1 cellular context compared by ENCODE assay signal in the genomic region with DNA sequence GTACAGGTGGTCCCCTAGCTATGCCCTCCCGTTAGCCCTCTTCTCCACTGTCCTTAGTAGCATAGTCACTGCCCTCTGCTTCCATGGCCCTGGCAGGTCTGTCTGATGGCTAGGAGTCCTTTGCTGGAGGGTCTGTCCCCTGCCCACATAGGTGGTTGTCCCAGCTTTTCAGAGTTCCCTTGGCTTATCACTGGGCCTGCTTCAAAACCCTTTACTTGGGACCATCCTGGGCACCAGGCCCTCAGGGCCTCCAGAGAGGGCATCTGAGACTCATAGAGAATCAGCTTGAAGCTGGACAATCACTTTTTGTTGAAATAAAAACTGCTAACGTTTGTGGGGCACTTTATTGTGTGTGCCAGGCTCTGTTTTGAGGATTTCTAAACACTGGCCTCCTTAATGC.
TF ChIP-seq lines count a peak whose summit lies in the region.

No MANE protein-coding gene starts in this region.

TF ChIP-seq in H1, 55 proteins besides CTCF, POLR2A, EP300 and RAD21:
- TF ChIP-seq SP4 (IDR thresholded peaks at IDR 0.05; ENCODE audit: low read length): no peak
- TF ChIP-seq CTBP2 (IDR thresholded peaks at IDR 0.05; ENCODE audit: borderline replicate concordance, insufficient read depth, insufficient read length, low read length): no peak
- TF ChIP-seq TEAD4 (IDR thresholded peaks at IDR 0.05; ENCODE audit: low read depth, low read length): no peak
- TF ChIP-seq RXRA (IDR thresholded peaks at IDR 0.05; ENCODE audit: insufficient read depth, low read depth, low read length): no peak
- TF ChIP-seq SUZ12 (IDR thresholded peaks at IDR 0.05; ENCODE audit: low read length): no peak
- no peak for TF ChIP-seq EGR1 (IDR thresholded peaks at IDR 0.05; ENCODE audit: borderline replicate concordance, low read depth, low read length)
- no peak for TF ChIP-seq TBP (IDR thresholded peaks at IDR 0.05; ENCODE audit: low read depth, low read length)
- TF ChIP-seq CHD1 (IDR thresholded peaks at IDR 0.05; ENCODE audit: low read depth, low read length): no peak
- no peak for TF ChIP-seq KDM1A (IDR thresholded peaks at IDR 0.05; ENCODE audit: borderline replicate concordance, low read length)
- TF ChIP-seq POLR2AphosphoS5 (IDR thresholded peaks at IDR 0.05; ENCODE audit: low read depth, low read length): no peak
- no peak for TF ChIP-seq BRCA1 (IDR thresholded peaks at IDR 0.05; ENCODE audit: low read depth, low read length)
- TF ChIP-seq CBX5 (IDR thresholded peaks at IDR 0.05; ENCODE audit: low read depth, low read length): no peak
- no peak for TF ChIP-seq PHF8 (conservative IDR thresholded peaks at IDR 0.05; ENCODE audit: low read depth, low read length)
- TF ChIP-seq, protein P1, sequence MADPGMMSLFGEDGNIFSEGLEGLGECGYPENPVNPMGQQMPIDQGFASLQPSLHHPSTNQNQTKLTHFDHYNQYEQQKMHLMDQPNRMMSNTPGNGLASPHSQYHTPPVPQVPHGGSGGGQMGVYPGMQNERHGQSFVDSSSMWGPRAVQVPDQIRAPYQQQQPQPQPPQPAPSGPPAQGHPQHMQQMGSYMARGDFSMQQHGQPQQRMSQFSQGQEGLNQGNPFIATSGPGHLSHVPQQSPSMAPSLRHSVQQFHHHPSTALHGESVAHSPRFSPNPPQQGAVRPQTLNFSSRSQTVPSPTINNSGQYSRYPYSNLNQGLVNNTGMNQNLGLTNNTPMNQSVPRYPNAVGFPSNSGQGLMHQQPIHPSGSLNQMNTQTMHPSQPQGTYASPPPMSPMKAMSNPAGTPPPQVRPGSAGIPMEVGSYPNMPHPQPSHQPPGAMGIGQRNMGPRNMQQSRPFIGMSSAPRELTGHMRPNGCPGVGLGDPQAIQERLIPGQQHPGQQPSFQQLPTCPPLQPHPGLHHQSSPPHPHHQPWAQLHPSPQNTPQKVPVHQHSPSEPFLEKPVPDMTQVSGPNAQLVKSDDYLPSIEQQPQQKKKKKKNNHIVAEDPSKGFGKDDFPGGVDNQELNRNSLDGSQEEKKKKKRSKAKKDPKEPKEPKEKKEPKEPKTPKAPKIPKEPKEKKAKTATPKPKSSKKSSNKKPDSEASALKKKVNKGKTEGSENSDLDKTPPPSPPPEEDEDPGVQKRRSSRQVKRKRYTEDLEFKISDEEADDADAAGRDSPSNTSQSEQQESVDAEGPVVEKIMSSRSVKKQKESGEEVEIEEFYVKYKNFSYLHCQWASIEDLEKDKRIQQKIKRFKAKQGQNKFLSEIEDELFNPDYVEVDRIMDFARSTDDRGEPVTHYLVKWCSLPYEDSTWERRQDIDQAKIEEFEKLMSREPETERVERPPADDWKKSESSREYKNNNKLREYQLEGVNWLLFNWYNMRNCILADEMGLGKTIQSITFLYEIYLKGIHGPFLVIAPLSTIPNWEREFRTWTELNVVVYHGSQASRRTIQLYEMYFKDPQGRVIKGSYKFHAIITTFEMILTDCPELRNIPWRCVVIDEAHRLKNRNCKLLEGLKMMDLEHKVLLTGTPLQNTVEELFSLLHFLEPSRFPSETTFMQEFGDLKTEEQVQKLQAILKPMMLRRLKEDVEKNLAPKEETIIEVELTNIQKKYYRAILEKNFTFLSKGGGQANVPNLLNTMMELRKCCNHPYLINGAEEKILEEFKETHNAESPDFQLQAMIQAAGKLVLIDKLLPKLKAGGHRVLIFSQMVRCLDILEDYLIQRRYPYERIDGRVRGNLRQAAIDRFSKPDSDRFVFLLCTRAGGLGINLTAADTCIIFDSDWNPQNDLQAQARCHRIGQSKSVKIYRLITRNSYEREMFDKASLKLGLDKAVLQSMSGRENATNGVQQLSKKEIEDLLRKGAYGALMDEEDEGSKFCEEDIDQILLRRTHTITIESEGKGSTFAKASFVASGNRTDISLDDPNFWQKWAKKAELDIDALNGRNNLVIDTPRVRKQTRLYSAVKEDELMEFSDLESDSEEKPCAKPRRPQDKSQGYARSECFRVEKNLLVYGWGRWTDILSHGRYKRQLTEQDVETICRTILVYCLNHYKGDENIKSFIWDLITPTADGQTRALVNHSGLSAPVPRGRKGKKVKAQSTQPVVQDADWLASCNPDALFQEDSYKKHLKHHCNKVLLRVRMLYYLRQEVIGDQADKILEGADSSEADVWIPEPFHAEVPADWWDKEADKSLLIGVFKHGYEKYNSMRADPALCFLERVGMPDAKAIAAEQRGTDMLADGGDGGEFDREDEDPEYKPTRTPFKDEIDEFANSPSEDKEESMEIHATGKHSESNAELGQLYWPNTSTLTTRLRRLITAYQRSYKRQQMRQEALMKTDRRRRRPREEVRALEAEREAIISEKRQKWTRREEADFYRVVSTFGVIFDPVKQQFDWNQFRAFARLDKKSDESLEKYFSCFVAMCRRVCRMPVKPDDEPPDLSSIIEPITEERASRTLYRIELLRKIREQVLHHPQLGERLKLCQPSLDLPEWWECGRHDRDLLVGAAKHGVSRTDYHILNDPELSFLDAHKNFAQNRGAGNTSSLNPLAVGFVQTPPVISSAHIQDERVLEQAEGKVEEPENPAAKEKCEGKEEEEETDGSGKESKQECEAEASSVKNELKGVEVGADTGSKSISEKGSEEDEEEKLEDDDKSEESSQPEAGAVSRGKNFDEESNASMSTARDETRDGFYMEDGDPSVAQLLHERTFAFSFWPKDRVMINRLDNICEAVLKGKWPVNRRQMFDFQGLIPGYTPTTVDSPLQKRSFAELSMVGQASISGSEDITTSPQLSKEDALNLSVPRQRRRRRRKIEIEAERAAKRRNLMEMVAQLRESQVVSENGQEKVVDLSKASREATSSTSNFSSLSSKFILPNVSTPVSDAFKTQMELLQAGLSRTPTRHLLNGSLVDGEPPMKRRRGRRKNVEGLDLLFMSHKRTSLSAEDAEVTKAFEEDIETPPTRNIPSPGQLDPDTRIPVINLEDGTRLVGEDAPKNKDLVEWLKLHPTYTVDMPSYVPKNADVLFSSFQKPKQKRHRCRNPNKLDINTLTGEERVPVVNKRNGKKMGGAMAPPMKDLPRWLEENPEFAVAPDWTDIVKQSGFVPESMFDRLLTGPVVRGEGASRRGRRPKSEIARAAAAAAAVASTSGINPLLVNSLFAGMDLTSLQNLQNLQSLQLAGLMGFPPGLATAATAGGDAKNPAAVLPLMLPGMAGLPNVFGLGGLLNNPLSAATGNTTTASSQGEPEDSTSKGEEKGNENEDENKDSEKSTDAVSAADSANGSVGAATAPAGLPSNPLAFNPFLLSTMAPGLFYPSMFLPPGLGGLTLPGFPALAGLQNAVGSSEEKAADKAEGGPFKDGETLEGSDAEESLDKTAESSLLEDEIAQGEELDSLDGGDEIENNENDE (IDR thresholded peaks at IDR 0.05; ENCODE audit: insufficient replicate concordance, low read length): no peak
- no peak for TF ChIP-seq TAF1 (IDR thresholded peaks at IDR 0.05; ENCODE audit: low read depth, low read length)
- TF ChIP-seq CBX8 (IDR thresholded peaks at IDR 0.05; ENCODE audit: borderline replicate concordance, low read depth, low read length): no peak
- no peak for TF ChIP-seq SIX5 (IDR thresholded peaks at IDR 0.05; ENCODE audit: low read depth, low read length)
- no peak for TF ChIP-seq SP1 (IDR thresholded peaks at IDR 0.05; ENCODE audit: low read depth, low read length)
- no peak for TF ChIP-seq SP2 (IDR thresholded peaks at IDR 0.05; ENCODE audit: low read length)
- TF ChIP-seq NANOG (IDR thresholded peaks at IDR 0.05; ENCODE audit: insufficient read depth, low read depth, low read length, poor library complexity, severe bottlenecking): no peak
TF ChIP-seq in H1: peak in this region for 0.
